ENCODE assay signal across 35 cellular contexts in genomic region chr20:47110819-47111218, GRCh38.
"Had no signal": no experiment of that assay in that cellular context is flagged by ENCODE, and none has a peak within 500 bp of the region (broad histone marks: within the 10 kb centered on the region; RNA-seq: fewer than 3 reads in every experiment).

No MANE protein-coding gene starts in this region.

- H3K27me3 ChIP-seq: MG63 had no signal

- DNase-seq: Karpas-422, Kasumi-1, MG63, MM.1S, MV-4-11, NCI-H1048, NCI-H1092, NCI-H1105, NCI-H1105 treated with DMSO at 0.1 percent for 48 hours, NCI-H1417, NCI-H1417 treated with DMSO at 0.1 percent for 48 hours, NCI-H1436, NCI-H1436 treated with DMSO at 0.1 percent for 48 hours, NCI-H146, NCI-H1694, NCI-H1694 treated with DMSO at 0.1 percent for 48 hours, NCI-H187, NCI-H187 treated with DMSO at 0.1 percent for 48 hours, NCI-H1930, NCI-H2029, NCI-H2029 treated with DMSO at 0.1 percent for 48 hours, NCI-H2081, NCI-H2081 treated with DMSO at 0.1 percent for 48 hours, NCI-H2107, NCI-H2171, NCI-H2171 treated with DMSO at 0.1 percent for 48 hours, NCI-H2227 treated with DMSO at 0.1 percent for 48 hours, NCI-H226, NCI-H345, NCI-H446, NCI-H446 treated with DMSO at 0.1 percent for 48 hours, NCI-H510A, NCI-H510A treated with DMSO at 0.1 percent for 48 hours, NCI-H524, NCI-H524 treated with DMSO at 0.1 percent for 48 hours had no signal

- H3K4me3 ChIP-seq: MG63 had no signal
